In the genomic region with DNA sequence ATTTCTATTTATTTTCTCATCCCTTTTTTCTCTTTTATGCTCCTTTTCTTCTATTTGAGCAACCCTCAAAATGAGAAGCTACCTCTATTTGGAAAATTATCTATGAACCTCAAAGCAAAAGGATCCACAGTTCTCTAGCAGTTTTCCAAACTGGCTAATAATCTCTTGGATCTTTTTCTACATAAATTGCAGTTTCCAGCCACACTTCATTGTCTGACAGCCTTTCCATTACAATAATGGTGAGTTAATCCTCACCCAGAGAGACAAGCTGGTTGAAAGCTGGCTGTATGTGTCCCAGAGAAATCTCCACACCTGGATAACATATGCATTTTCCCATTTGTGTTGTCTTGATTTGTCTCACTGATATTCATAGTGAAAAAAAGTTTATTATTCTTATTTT, we compare ENCODE assay signal across 26 cellular contexts. TPM values are rescaled to one million over a fixed set of nuclear protein-coding genes. Genes with fewer than 3 reads are reported as not detected.
DNase-seq lines count a peak whose midpoint lies in the region; ATAC-seq, FAIRE-seq and TF ChIP-seq lines count a peak whose summit lies in the region.
"Had no signal": no experiment of that assay in that cellular context is flagged by ENCODE, and none has a peak within 500 bp of the region (broad histone marks: within the 10 kb centered on the region; RNA-seq: fewer than 3 reads in every experiment).

No MANE protein-coding gene starts in this region.

- H3K27me3 Mint-ChIP-seq in nephron progenitor cell (ENCODE audit: low read depth, poor library complexity) = no peaks in the 10 kb centered on the region

- no peak for DNase-seq in GM23248
- peak; percentile 24 for DNase-seq in WERI-Rb-1
- DNase-seq in nephron progenitor cell = no peak
- peak; percentile 50 for DNase-seq in osteoblast (ENCODE audit: insufficient read length, low spot score, missing footprints)
- no peak for DNase-seq in urothelium cell line (ENCODE audit: low spot score)
- no peak for DNase-seq in GM13977 (ENCODE audit: low spot score)
- DNase-seq: AML-193; CD4-positive, alpha-beta T cell; CD8-positive, alpha-beta T cell; COR-L47; DMS 273 treated with DMSO at 0.1 percent for 48 hours; DMS153; DMS53; DMS79; DND-41; EL; GDM1 had no signal

- H3K9me3 ChIP-seq in GM23248 (ENCODE audit: low read depth) = no peaks in the 10 kb centered on the region
- no peaks in the 10 kb centered on the region for H3K9me3 ChIP-seq in WERI-Rb-1 (ENCODE audit: severe bottlenecking)
- H3K9me3 ChIP-seq in osteoblast (ENCODE audit: low read depth, low read length) = no peaks in the 10 kb centered on the region
- H3K9me3 ChIP-seq: A549; BLaER1 treated with 17β-estradiol and CSF1 and Interleukin-3, amounts not matched to agents 10 nM and 100 nM had no signal

- FAIRE-seq in urothelium cell line (lab: Jason Lieb, UNC) = no peak
- FAIRE-seq: A549, GM12878, GM12892, GM19239 had no signal

- TF ChIP-seq CTCF in WERI-Rb-1 (IDR thresholded peaks at IDR 0.05; ENCODE audit: low read depth, low read length) (no peak), nephron progenitor cell (IDR thresholded peaks at IDR 0.05) (no peak), osteoblast (IDR thresholded peaks at IDR 0.05; ENCODE audit: extremely low read depth, low read depth, low read length) (no peak), GM13977 (IDR thresholded peaks at IDR 0.05; ENCODE audit: extremely low read depth, insufficient read depth, missing control alignments) (no peak)

- H3K4me1 ChIP-seq in GM23248 (ENCODE audit: insufficient read depth) = peaks cover 13% of the 10 kb centered on the region
- H3K4me1 ChIP-seq in osteoblast (ENCODE audit: insufficient read depth, low read length) = peaks cover 11% of the 10 kb centered on the region
- H3K4me1 ChIP-seq: A549; BLaER1 treated with 17β-estradiol and CSF1 and Interleukin-3, amounts not matched to agents 10 nM and 100 nM had no signal

- H3K4me3 Mint-ChIP-seq in nephron progenitor cell = no peak overlapping the region
- H3K4me3 Mint-ChIP-seq: B cell; CD4-positive, alpha-beta T cell; CD8-positive, alpha-beta T cell had no signal

- no peaks in the 10 kb centered on the region for H3K9me3 Mint-ChIP-seq in nephron progenitor cell
- H3K9me3 Mint-ChIP-seq: CD4-positive, alpha-beta T cell; CD8-positive, alpha-beta T cell had no signal

- no peak for ATAC-seq in HG03175 (IDR thresholded peaks at IDR 0.05; ENCODE audit: unreplicated experiment)
- ATAC-seq: A549; CD8-positive, alpha-beta T cell; GM12878 had no signal

- H3K9me2 ChIP-seq in GM23248 (ENCODE audit: insufficient read depth) = no peaks in the 10 kb centered on the region

- H3K36me3 Mint-ChIP-seq in nephron progenitor cell (ENCODE audit: low read depth) = no peaks in the 10 kb centered on the region
- H3K36me3 Mint-ChIP-seq: CD8-positive, alpha-beta T cell had no signal

- H3K27ac ChIP-seq in GM23248 (peak overlapping the region; percentile 90; the same call in 1 of the 2 replicates), WERI-Rb-1 (peak overlapping the region; percentile 13), osteoblast (ENCODE audit: low read depth, low read length) (no peak overlapping the region)
- H3K27ac ChIP-seq: 22Rv1; A549; BLaER1 treated with 17β-estradiol and CSF1 and Interleukin-3, amounts not matched to agents 10 nM and 100 nM; C4-2B had no signal

- H3K4me2 ChIP-seq in GM23248 (ENCODE audit: unreplicated experiment) = no peak overlapping the region
- no peak overlapping the region for H3K4me2 ChIP-seq in osteoblast (ENCODE audit: insufficient read depth, low read length)
- H3K4me2 ChIP-seq: A549; BLaER1 treated with 17β-estradiol and CSF1 and Interleukin-3, amounts not matched to agents 10 nM and 100 nM had no signal

- no peak overlapping the region for H2AFZ ChIP-seq in GM23248
- no peak overlapping the region for H2AFZ ChIP-seq in osteoblast (ENCODE audit: low read length)

- H3K4me3 ChIP-seq in GM23248 (no peak overlapping the region), WERI-Rb-1 (ENCODE audit: low read depth, low read length) (no peak overlapping the region), osteoblast (ENCODE audit: insufficient read depth, low read length) (no peak overlapping the region)
- H3K4me3 ChIP-seq: A549; BLaER1 treated with 17β-estradiol and CSF1 and Interleukin-3, amounts not matched to agents 10 nM and 100 nM; GM12878 had no signal

- H3K27me3 ChIP-seq in GM23248 (replicated peaks; ENCODE audit: insufficient read depth) = no peaks in the 10 kb centered on the region
- no peaks in the 10 kb centered on the region for H3K27me3 ChIP-seq in WERI-Rb-1 (ENCODE audit: insufficient read depth, low read depth, severe bottlenecking)
- H3K27me3 ChIP-seq in osteoblast (ENCODE audit: insufficient read depth, low read length) = no peaks in the 10 kb centered on the region
- H3K27me3 ChIP-seq: BLaER1 treated with 17β-estradiol and CSF1 and Interleukin-3, amounts not matched to agents 10 nM and 100 nM had no signal

- in situ Hi-C loops in GM23248 (cut with MboI) (no loop called here), GM13977 (cut with MboI; ENCODE audit: low pct_unique_long_range_greater_than_20kb, low sequenced_read_pairs, unreplicated experiment) (no loop called here)

- no peaks in the 10 kb centered on the region for H4K20me1 ChIP-seq in GM23248 (ENCODE audit: insufficient read depth)
- no peaks in the 10 kb centered on the region for H4K20me1 ChIP-seq in osteoblast (ENCODE audit: insufficient read depth, low read length)
- H4K20me1 ChIP-seq: BLaER1 treated with 17β-estradiol and CSF1 and Interleukin-3, amounts not matched to agents 10 nM and 100 nM had no signal

- H3K27ac Mint-ChIP-seq in nephron progenitor cell = peak overlapping the region; percentile 4
- H3K27ac Mint-ChIP-seq: B cell; CD4-positive, alpha-beta T cell; CD8-positive, alpha-beta T cell had no signal

- H3K36me3 ChIP-seq in GM23248 (ENCODE audit: low read depth) (peaks cover 94% of the 10 kb centered on the region), WERI-Rb-1 (no peaks in the 10 kb centered on the region), osteoblast (ENCODE audit: insufficient read depth, low read length) (peaks cover 85% of the 10 kb centered on the region)
- H3K36me3 ChIP-seq: BLaER1 treated with 17β-estradiol and CSF1 and Interleukin-3, amounts not matched to agents 10 nM and 100 nM had no signal

- H3F3A ChIP-seq in GM23248 (ENCODE audit: insufficient read depth) = peaks cover 36% of the 10 kb centered on the region

- H3K9ac ChIP-seq in GM23248 = no peak overlapping the region
- H3K9ac ChIP-seq: BLaER1 treated with 17β-estradiol and CSF1 and Interleukin-3, amounts not matched to agents 10 nM and 100 nM had no signal

- no peaks in the 10 kb centered on the region for H3K4me1 Mint-ChIP-seq in nephron progenitor cell
- H3K4me1 Mint-ChIP-seq: B cell had no signal

- peaks cover 41% of the 10 kb centered on the region for H3K79me2 ChIP-seq in GM23248 (ENCODE audit: insufficient read depth)
- peaks cover 3% of the 10 kb centered on the region for H3K79me2 ChIP-seq in osteoblast (ENCODE audit: insufficient read depth, low read length)

RNA-seq across cellular contexts. Expression of gene HSD17B7, which starts 16.5 kb away (rescaled TPM):
- 5.5 and 7.7 TPM in 2 replicates for total RNA-seq in GM23248 (2014; rRNA removed; shearing (Covaris generic))
- polyA plus RNA-seq in GM23248 (2016; fragmentation: Nextera tagmentation; extraction: Ambion mirVana) = 4.0 and 4.6 TPM in 2 replicates
- total RNA-seq in osteoblast = 23.9 and 25.6 TPM in 2 replicates

Comparison
In these comparisons a context has a peak if more than half of its experiments do, and no peak if none do; other contexts are left out.
1. DNase-seq: peak in WERI-Rb-1 (single experiment) and osteoblast (single experiment); none in GM23248 (single experiment), nephron progenitor cell (single experiment), urothelium cell line (single experiment) and GM13977 (single experiment).